9 cellular contexts compared by ENCODE assay signal in genomic region chr3:123258811-123259420, GRCh38. TPM values are rescaled to one million over a fixed set of nuclear protein-coding genes. Genes with fewer than 3 reads are reported as not detected.
DNase-seq lines count a peak whose midpoint lies in the region; ATAC-seq and TF ChIP-seq lines count a peak whose summit lies in the region.
"Had no signal": no experiment of that assay in that cellular context is flagged by ENCODE, and none has a peak within 500 bp of the region (broad histone marks: within the 10 kb centered on the region; RNA-seq: fewer than 3 reads in every experiment).

No MANE protein-coding gene starts in this region.

- H3K9me3 ChIP-seq in body of pancreas, result no peaks in the 10 kb centered on the region

- intact Hi-C loops in body of pancreas (cut with DNase I), result loop anchor here (10.0 kb wide), 1 partner anchor 314 kb away; no protein-coding TSS in a partner anchor

- H3K27me3 ChIP-seq in body of pancreas, result no peaks in the 10 kb centered on the region

- H3K4me1 ChIP-seq in body of pancreas, result no peaks in the 10 kb centered on the region

- H3K27ac ChIP-seq in body of pancreas, result no peak overlapping the region
- H3K27ac ChIP-seq: epithelial cell of prostate had no signal

- H3K36me3 ChIP-seq in body of pancreas (replicated peaks in 1 of 2; ENCODE audit: insufficient read depth in 1 of 2, low read depth in 2 of 2), result peaks cover 0 to 2% of the 10 kb centered on the region in 2 donors

- TF ChIP-seq CTCF in AG09309 (IDR thresholded peaks at IDR 0.05; ENCODE audit: control insufficient read depth, insufficient read depth, low read depth, low read length, missing control alignments) (peak; percentile 60), GM13976 (IDR thresholded peaks at IDR 0.05; ENCODE audit: borderline replicate concordance, control extremely low read depth, extremely low read depth, insufficient read depth, missing control alignments) (peak; percentile 24), body of pancreas (IDR thresholded peaks at IDR 0.05) (peak in 6 of 7 experiments; percentile 33 to 83 (median 76))

- ATAC-seq in body of pancreas (peak; percentile 69), left lobe of liver (peak; percentile 94), GM21360 (IDR thresholded peaks at IDR 0.05; ENCODE audit: unreplicated experiment) (no peak), HG02610 (IDR thresholded peaks at IDR 0.05; ENCODE audit: unreplicated experiment) (no peak)

- H3K4me3 ChIP-seq in AG09309 (ENCODE audit: control insufficient read depth, low read depth, low read length), result no peak overlapping the region
- H3K4me3 ChIP-seq in body of pancreas, result no peak overlapping the region

- WGBS in body of pancreas, 2 donors, result 46 to 53% methylated on average over 3 of the region's 3 CpGs

- no peak for TF ChIP-seq POLR2A in body of pancreas (IDR thresholded peaks at IDR 0.05)

- DNase-seq in AG09309 (ENCODE audit: low read depth) (peak; percentile 25), GM13976 (ENCODE audit: low spot score) (peak; percentile 42), NCI-H446 (lab: John Stamatoyannopoulos, UW) (peak; percentile 55 to 61), body of pancreas (no peak), left lobe of liver (ENCODE audit: low spot score) (no peak), COLO668 (lab: John Stamatoyannopoulos, UW; ENCODE audit: unreplicated experiment) (no peak)

- in situ Hi-C loops in GM13976 (cut with MboI; ENCODE audit: low sequenced_read_pairs, unreplicated experiment), result no loop called here

RNA-seq across cellular contexts. Expression of gene SEC22A, which starts 57.2 kb away (rescaled TPM):
- total RNA-seq in body of pancreas, result 10 to 100 TPM; 16.5 to 18.4 TPM
- 7.7 TPM for total RNA-seq in left lobe of liver

Comparison
In these comparisons a context has a peak if more than half of its experiments do, and no peak if none do; other contexts are left out.
1. DNase-seq: peak in AG09309 (single experiment), GM13976 (single experiment) and NCI-H446 (2 of 2); none in body of pancreas (0 of 4), left lobe of liver (single experiment) and COLO668 (single experiment).
2. CTCF ChIP-seq: peak in every context shown above with its lines; median percentile 76 in body of pancreas; 60 in AG09309; 24 in GM13976.
3. ATAC-seq: peak in body of pancreas (single experiment) and left lobe of liver (single experiment); none in GM21360 (single experiment) and HG02610 (single experiment).